15 cellular contexts compared by ENCODE assay signal in genomic region chr17:57654040-57654775, GRCh38.
"Had no signal": no experiment of that assay in that cellular context is flagged by ENCODE, and none has a peak within 500 bp of the region (broad histone marks: within the 10 kb centered on the region; RNA-seq: fewer than 3 reads in every experiment).

No MANE protein-coding gene starts in this region.

- H3K9me3 ChIP-seq: esophagus muscularis mucosa, mucosa of descending colon, stomach, vagina had no signal

- H3K36me3 ChIP-seq: brain microvascular endothelial cell, vagina had no signal

- H3K9me3 Mint-ChIP-seq: activated naive CD4-positive, alpha-beta T cell treated with anti-CD3 and anti-CD28 coated beads, Interleukin-2, amount 50 U/mL, for 24 hours; naive thymus-derived CD8-positive, alpha-beta T cell had no signal

- FAIRE-seq: endometrium, islet of Langerhans had no signal

- H3K27me3 Mint-ChIP-seq: activated naive CD4-positive, alpha-beta T cell treated with anti-CD3 and anti-CD28 coated beads, Interleukin-2, amount 50 U/mL, for 24 hours; naive thymus-derived CD8-positive, alpha-beta T cell had no signal

- ATAC-seq: mucosa of descending colon; naive thymus-derived CD8-positive, alpha-beta T cell had no signal

- H3K27me3 ChIP-seq: brain microvascular endothelial cell, dorsolateral prefrontal cortex, esophagus muscularis mucosa, stomach, vagina had no signal

- DNase-seq: activated CD4-positive, alpha-beta T cell treated with anti-CD3 and anti-CD28 coated beads for 48 hours; brain microvascular endothelial cell; dorsolateral prefrontal cortex; head of caudate nucleus; mucosa of descending colon; naive thymus-derived CD8-positive, alpha-beta T cell; stimulated activated CD4-positive, alpha-beta T cell treated with anti-CD3 and anti-CD28 coated beads, Interleukin-4, amount 100 ng/mL, for 4 hours; stomach; T1000 had no signal

- H3K4me3 Mint-ChIP-seq: activated naive CD4-positive, alpha-beta T cell treated with anti-CD3 and anti-CD28 coated beads, Interleukin-2, amount 50 U/mL, for 24 hours had no signal

- H3K27ac ChIP-seq: brain microvascular endothelial cell, esophagus muscularis mucosa, stomach, vagina, VCaP had no signal

- H3K4me1 ChIP-seq: esophagus muscularis mucosa, stomach, vagina had no signal

- H3K4me3 ChIP-seq: dorsolateral prefrontal cortex, esophagus muscularis mucosa, mucosa of descending colon, stomach, vagina had no signal

- H3K27ac Mint-ChIP-seq: activated naive CD4-positive, alpha-beta T cell treated with anti-CD3 and anti-CD28 coated beads, Interleukin-2, amount 50 U/mL, for 24 hours had no signal

- H3K4me1 Mint-ChIP-seq: activated naive CD4-positive, alpha-beta T cell treated with anti-CD3 and anti-CD28 coated beads, Interleukin-2, amount 50 U/mL, for 24 hours had no signal
